Comparison of ENCODE assay signal across 20 cellular contexts in the genomic region with DNA sequence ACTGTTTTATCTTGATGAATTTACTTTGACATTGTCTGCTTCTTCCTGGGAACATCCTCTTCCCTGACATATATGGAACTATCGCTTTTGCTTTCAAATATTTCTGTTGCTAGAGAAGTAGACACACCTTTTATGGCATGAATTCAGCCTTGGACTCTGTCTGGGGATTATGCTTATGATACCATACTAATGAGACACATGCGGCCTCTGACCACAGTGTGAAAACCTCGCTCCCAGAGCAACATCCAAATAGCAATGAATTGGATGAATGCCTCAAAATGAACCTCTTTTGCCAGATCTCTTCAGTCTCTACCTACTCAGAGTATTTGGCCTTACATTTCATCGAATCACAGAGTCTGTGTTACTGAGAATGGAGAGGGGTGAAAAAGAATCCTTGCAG.
DNase-seq lines count a peak whose midpoint lies in the region; ATAC-seq and TF ChIP-seq lines count a peak whose summit lies in the region.
"Had no signal": no experiment of that assay in that cellular context is flagged by ENCODE, and none has a peak within 500 bp of the region (broad histone marks: within the 10 kb centered on the region; RNA-seq: fewer than 3 reads in every experiment).

No MANE protein-coding gene starts in this region.

- no peaks in the 10 kb centered on the region for H3K36me3 Mint-ChIP-seq in activated naive CD4-positive, alpha-beta T cell treated with anti-CD3 and anti-CD28 coated beads, Interleukin-2, amount 10 ng/mL, durations not matched to agents 7 days and 5 days
- no peaks in the 10 kb centered on the region for H3K36me3 Mint-ChIP-seq in glutamatergic neuron (ENCODE audit: unreplicated experiment)
- H3K36me3 Mint-ChIP-seq: CD8-positive, alpha-beta T cell; IgD-negative memory B cell had no signal

- H3K9me3 Mint-ChIP-seq in activated naive CD4-positive, alpha-beta T cell treated with anti-CD3 and anti-CD28 coated beads, Interleukin-2, amount 10 ng/mL, durations not matched to agents 7 days and 5 days, result no peaks in the 10 kb centered on the region
- H3K9me3 Mint-ChIP-seq in glutamatergic neuron (ENCODE audit: unreplicated experiment), result no peaks in the 10 kb centered on the region
- H3K9me3 Mint-ChIP-seq: CD8-positive, alpha-beta T cell had no signal

- TF ChIP-seq CTCF in retinal pigment epithelial cell (conservative IDR thresholded peaks at IDR 0.05; ENCODE audit: low read depth, low read length), result no peak
- TF ChIP-seq CTCF in glutamatergic neuron (IDR thresholded peaks at IDR 0.05; ENCODE audit: partially characterized antibody, unreplicated experiment), result no peak

- no peak overlapping the region for H3K27ac Mint-ChIP-seq in activated naive CD4-positive, alpha-beta T cell treated with anti-CD3 and anti-CD28 coated beads, Interleukin-2, amount 10 ng/mL, durations not matched to agents 7 days and 5 days
- no peak overlapping the region for H3K27ac Mint-ChIP-seq in glutamatergic neuron (ENCODE audit: unreplicated experiment)
- H3K27ac Mint-ChIP-seq: CD8-positive, alpha-beta T cell; IgD-negative memory B cell had no signal

- no peak overlapping the region for H3K4me3 Mint-ChIP-seq in activated naive CD4-positive, alpha-beta T cell treated with anti-CD3 and anti-CD28 coated beads, Interleukin-2, amount 10 ng/mL, durations not matched to agents 7 days and 5 days
- H3K4me3 Mint-ChIP-seq in glutamatergic neuron (ENCODE audit: unreplicated experiment), result no peak overlapping the region
- H3K4me3 Mint-ChIP-seq: CD8-positive, alpha-beta T cell; IgD-negative memory B cell had no signal

- no peak for ATAC-seq in GM18909 (IDR thresholded peaks at IDR 0.05; ENCODE audit: poor library complexity, unreplicated experiment)
- no peak for ATAC-seq in HG02642 (IDR thresholded peaks at IDR 0.05; ENCODE audit: poor library complexity, unreplicated experiment)
- ATAC-seq: CD8-positive, alpha-beta T cell had no signal

- no peaks in the 10 kb centered on the region for H3K4me1 Mint-ChIP-seq in activated naive CD4-positive, alpha-beta T cell treated with anti-CD3 and anti-CD28 coated beads, Interleukin-2, amount 10 ng/mL, durations not matched to agents 7 days and 5 days
- H3K4me1 Mint-ChIP-seq in glutamatergic neuron (ENCODE audit: low read depth, unreplicated experiment), result peaks cover 3% of the 10 kb centered on the region
- H3K4me1 Mint-ChIP-seq: IgD-negative memory B cell had no signal

- H3K27me3 Mint-ChIP-seq in activated naive CD4-positive, alpha-beta T cell treated with anti-CD3 and anti-CD28 coated beads, Interleukin-2, amount 10 ng/mL, durations not matched to agents 7 days and 5 days, result no peaks in the 10 kb centered on the region
- H3K27me3 Mint-ChIP-seq in glutamatergic neuron (ENCODE audit: unreplicated experiment), result no peaks in the 10 kb centered on the region

- CTCF ChIA-PET in activated naive CD4-positive, alpha-beta T cell treated with anti-CD3 and anti-CD28 coated beads, Interleukin-2, amount 10 ng/mL, durations not matched to agents 7 days and 5 days (lab: Charles Lee), result no interaction called here

- H3K4me3 ChIP-seq in retinal pigment epithelial cell (ENCODE audit: low read length), result no peak overlapping the region
- H3K4me3 ChIP-seq: Peyer's patch had no signal

- DNase-seq in GM04503 (ENCODE audit: low read depth) (peak; percentile 11), astrocyte of the hippocampus (ENCODE audit: low read depth, low spot score) (peak; percentile 11), fibroblast of the conjunctiva (ENCODE audit: low read depth) (peak; percentile 1), retinal pigment epithelial cell (ENCODE audit: low read depth) (peak; percentile 21), glutamatergic neuron (no peak)
- DNase-seq in activated naive CD4-positive, alpha-beta T cell treated with anti-CD3 and anti-CD28 coated beads, Interleukin-2, amount 10 ng/mL, durations not matched to agents 7 days and 5 days, result no peak
- DNase-seq: 8988T; AML-193; C1 segment of cervical spinal cord; CD8-positive, alpha-beta T cell; DND-41; NCI-H1417; NCI-H1694 treated with DMSO at 0.1 percent for 48 hours; NCI-H2081 treated with DMSO at 0.1 percent for 48 hours; NCI-H446; NCI-H526; Peyer's patch had no signal

Comparison
In these comparisons a context has a peak if more than half of its experiments do, and no peak if none do; other contexts are left out.
1. DNase-seq: peak in GM04503 (single experiment), astrocyte of the hippocampus (single experiment), fibroblast of the conjunctiva (single experiment) and retinal pigment epithelial cell (single experiment); none in activated naive CD4-positive, alpha-beta T cell treated with anti-CD3 and anti-CD28 coated beads, Interleukin-2, amount 10 ng/mL, durations not matched to agents 7 days and 5 days (single experiment) and glutamatergic neuron (single experiment).